ENCODE assay signal across 33 cellular contexts in the genomic region with DNA sequence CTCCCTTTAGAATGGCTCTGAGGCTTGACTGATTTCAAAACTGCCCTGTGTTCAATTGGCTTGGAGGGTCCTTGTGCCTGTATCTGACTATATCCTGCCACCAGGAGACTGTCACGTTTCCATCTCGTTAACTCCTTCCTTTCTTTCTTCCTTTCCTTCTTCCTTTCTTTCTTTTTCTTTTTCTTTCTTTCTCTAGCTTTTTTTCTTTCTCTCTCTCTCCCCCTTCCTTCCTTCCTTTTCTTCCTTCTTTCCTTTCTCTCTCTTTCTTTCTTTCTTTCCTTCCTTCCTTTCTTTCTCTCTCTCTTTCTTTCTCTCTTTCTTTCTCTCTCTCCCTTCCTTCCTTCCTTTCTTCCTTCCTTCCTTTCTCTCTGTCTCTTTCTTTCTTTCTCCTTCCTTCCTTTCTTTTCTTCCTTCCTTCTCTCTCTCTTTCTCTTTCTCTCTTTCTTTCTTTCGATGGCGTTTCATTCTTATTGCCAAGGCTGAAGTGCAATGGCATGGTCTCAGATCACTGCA.
"Had no signal": no experiment of that assay in that cellular context is flagged by ENCODE, and none has a peak within 500 bp of the region (broad histone marks: within the 10 kb centered on the region; RNA-seq: fewer than 3 reads in every experiment).

No MANE protein-coding gene starts in this region.

- H3K9me3 ChIP-seq: neutrophil, ovary, thoracic aorta, upper lobe of left lung had no signal

- H3K36me3 ChIP-seq: neutrophil, ovary, thoracic aorta, upper lobe of left lung had no signal

- H3K27me3 ChIP-seq: neutrophil, ovary, upper lobe of left lung had no signal

- DNase-seq: activated CD4-positive, alpha-beta memory T cell treated with anti-CD3 and anti-CD28 coated beads, Interleukin-2, amount 10 ng/mL, durations not matched to agents 7 days and 5 days; activated CD4-positive, alpha-beta T cell treated with anti-CD3 and anti-CD28 coated beads, Interleukin-2, amount 10 ng/mL, durations not matched to agents 7 days and 5 days; activated CD8-positive, alpha-beta memory T cell treated with anti-CD3 and anti-CD28 coated beads, Interleukin-2, amount 10 ng/mL, durations not matched to agents 7 days and 5 days; activated naive CD8-positive, alpha-beta T cell treated with anti-CD3 and anti-CD28 coated beads, Interleukin-2, amount 50 U/mL, for 24 hours; activated T-cell treated with anti-CD3 and anti-CD28 coated beads, Interleukin-2, amount 50 U/mL, for 48 hours; amygdala; caudate nucleus; cortex of kidney; foreskin fibroblast; head of caudate nucleus; hippocampal formation; left cardiac atrium; naive B cell; nephron progenitor cell; ovary; retina; stimulated activated CD4-positive, alpha-beta T cell treated with anti-CD3 and anti-CD28 coated beads, Interleukin-12 subunit alpha, Interleukin-12 subunit beta, amount 100 ng/mL, for 4 hours; stimulated activated CD4-positive, alpha-beta T cell treated with anti-CD3 and anti-CD28 coated beads, Interleukin-4, amount 100 ng/mL, for 24 hours; T-helper 9 cell; upper lobe of left lung had no signal

- H3K27me3 Mint-ChIP-seq: progenitor cell of endocrine pancreas had no signal

- H3K27ac ChIP-seq: neutrophil, ovary, skin epidermis, thoracic aorta, upper lobe of left lung, VCaP had no signal

- H3K4me3 Mint-ChIP-seq: activated CD4-positive, alpha-beta memory T cell treated with anti-CD3 and anti-CD28 coated beads, Interleukin-2, amount 10 ng/mL, durations not matched to agents 7 days and 5 days; activated CD4-positive, alpha-beta T cell treated with anti-CD3 and anti-CD28 coated beads, Interleukin-2, amount 10 ng/mL, durations not matched to agents 7 days and 5 days; activated CD8-positive, alpha-beta memory T cell treated with anti-CD3 and anti-CD28 coated beads, Interleukin-2, amount 10 ng/mL, durations not matched to agents 7 days and 5 days; activated naive CD4-positive, alpha-beta T cell treated with anti-CD3 and anti-CD28 coated beads, Interleukin-2, amount 50 U/mL, for 24 hours; activated naive CD8-positive, alpha-beta T cell treated with anti-CD3 and anti-CD28 coated beads, Interleukin-2, amount 50 U/mL, for 24 hours; mesothelial cell of epicardium; naive B cell; nephron progenitor cell; stimulated activated effector memory CD8-positive, alpha-beta T cell treated with anti-CD3 and anti-CD28 coated beads, Interleukin-12 subunit alpha, Interleukin-12 subunit beta, amount 100 ng/mL, for 72 hours; stimulated activated naive CD8-positive, alpha-beta T cell treated with anti-CD3 and anti-CD28 coated beads, Interleukin-15, Interleukin-2, amounts not matched to agents 100 ng/mL and 50 ng/mL, for 24 hours had no signal

- H3K27ac Mint-ChIP-seq: activated CD4-positive, alpha-beta memory T cell treated with anti-CD3 and anti-CD28 coated beads, Interleukin-2, amount 10 ng/mL, durations not matched to agents 7 days and 5 days; activated CD4-positive, alpha-beta T cell treated with anti-CD3 and anti-CD28 coated beads, Interleukin-2, amount 10 ng/mL, durations not matched to agents 7 days and 5 days; activated CD8-positive, alpha-beta memory T cell treated with anti-CD3 and anti-CD28 coated beads, Interleukin-2, amount 10 ng/mL, durations not matched to agents 7 days and 5 days; activated naive CD4-positive, alpha-beta T cell treated with anti-CD3 and anti-CD28 coated beads, Interleukin-2, amount 50 U/mL, for 24 hours; activated naive CD8-positive, alpha-beta T cell treated with anti-CD3 and anti-CD28 coated beads, Interleukin-2, amount 50 U/mL, for 24 hours; activated T-helper 2 cell treated with anti-CD3 and anti-CD28 coated beads, Interferon-gamma antibody, Interleukin-2, Interleukin-4, amounts not matched to agents 10 μg/mL and 5 μg/mL and 100 μg/mL, durations not matched to agents 14 hours and 24 hours and 36 hours; mesothelial cell of epicardium; nephron progenitor cell; progenitor cell of endocrine pancreas; stimulated activated effector memory CD8-positive, alpha-beta T cell treated with anti-CD3 and anti-CD28 coated beads, Interleukin-12 subunit alpha, Interleukin-12 subunit beta, amount 100 ng/mL, for 72 hours; stimulated activated naive CD8-positive, alpha-beta T cell treated with anti-CD3 and anti-CD28 coated beads, Interleukin-15, Interleukin-2, amounts not matched to agents 100 ng/mL and 50 ng/mL, for 24 hours had no signal

- H3K36me3 Mint-ChIP-seq: mesothelial cell of epicardium had no signal

- H3K9me3 Mint-ChIP-seq: activated CD4-positive, alpha-beta memory T cell treated with anti-CD3 and anti-CD28 coated beads, Interleukin-2, amount 10 ng/mL, durations not matched to agents 7 days and 5 days; activated naive CD4-positive, alpha-beta T cell treated with anti-CD3 and anti-CD28 coated beads, Interleukin-2, amount 50 U/mL, for 24 hours; activated naive CD8-positive, alpha-beta T cell treated with anti-CD3 and anti-CD28 coated beads, Interleukin-2, amount 50 U/mL, for 24 hours; stimulated activated effector memory CD8-positive, alpha-beta T cell treated with anti-CD3 and anti-CD28 coated beads, Interleukin-12 subunit alpha, Interleukin-12 subunit beta, amount 100 ng/mL, for 72 hours; stimulated activated naive CD8-positive, alpha-beta T cell treated with anti-CD3 and anti-CD28 coated beads, Interleukin-15, Interleukin-2, amounts not matched to agents 100 ng/mL and 50 ng/mL, for 24 hours had no signal

- H3K4me3 ChIP-seq: ovary, skin epidermis, thoracic aorta, upper lobe of left lung had no signal

- H3K4me1 Mint-ChIP-seq: mesothelial cell of epicardium, naive B cell, nephron progenitor cell had no signal

- ATAC-seq: activated CD4-positive, CD25-positive, alpha-beta regulatory T cell treated with anti-CD3 and anti-CD28 coated beads, Interleukin-2, amount 50 U/mL, for 24 hours; activated CD8-positive, alpha-beta memory T cell treated with anti-CD3 and anti-CD28 coated beads, Interleukin-2, amount 10 ng/mL, durations not matched to agents 7 days and 5 days; activated naive CD8-positive, alpha-beta T cell treated with anti-CD3 and anti-CD28 coated beads, Interleukin-2, amount 50 U/mL, for 24 hours; esophagus mucosa; left cardiac atrium; sciatic nerve; stimulated activated effector memory CD8-positive, alpha-beta T cell treated with anti-CD3 and anti-CD28 coated beads, Interleukin-12 subunit alpha, Interleukin-12 subunit beta, amount 100 ng/mL, for 72 hours had no signal
